ENCODE assay signal across 1 cellular context in genomic region chr16:60203525-60204124, GRCh38.
TF ChIP-seq lines count a peak whose summit lies in the region.

No MANE protein-coding gene starts in this region.

TF ChIP-seq in H1, 55 proteins besides CTCF, POLR2A, EP300 and RAD21 (continued from another document):
- TF ChIP-seq MAX (IDR thresholded peaks at IDR 0.05) (no peak), NRF1 (IDR thresholded peaks at IDR 0.05; ENCODE audit: low read depth, low read length) (no peak), BACH1 (IDR thresholded peaks at IDR 0.05; ENCODE audit: low read length) (no peak), RFX5 (IDR thresholded peaks at IDR 0.05; ENCODE audit: borderline replicate concordance, low read depth, low read length) (no peak), CBX8 (IDR thresholded peaks at IDR 0.05; ENCODE audit: borderline replicate concordance, low read depth, low read length) (no peak), CHD1 (IDR thresholded peaks at IDR 0.05; ENCODE audit: low read depth, low read length) (no peak), SRF (IDR thresholded peaks at IDR 0.05; ENCODE audit: low read depth, low read length) (no peak), E2F6 (IDR thresholded peaks at IDR 0.05) (no peak), TAF7 (optimal IDR thresholded peaks at IDR 0.05; ENCODE audit: borderline replicate concordance, low read depth, low read length) (no peak), SP4 (IDR thresholded peaks at IDR 0.05; ENCODE audit: low read length) (no peak)
